ENCODE assay signal across 2 cellular contexts in genomic region chr4:1222938-1223690, GRCh38.
A peak's percentile ranks its signal among the peaks of the same experiment; 100 is the strongest.
TF ChIP-seq lines count a peak whose summit lies in the region.

No MANE protein-coding gene starts in this region.

TF ChIP-seq in HepG2, 621 proteins besides CTCF, POLR2A, EP300 and RAD21:
- TF ChIP-seq STAT6 (CRISPR knock-in tag; IDR thresholded peaks at IDR 0.05; ENCODE audit: borderline replicate concordance) (no peak), PRMT3 (CRISPR knock-in tag; IDR thresholded peaks at IDR 0.05; ENCODE audit: borderline replicate concordance, low read depth) (no peak), FOXP4 (CRISPR knock-in tag; IDR thresholded peaks at IDR 0.05) (no peak), AGO2 (optimal IDR thresholded peaks at IDR 0.05; ENCODE audit: low read depth, low read length) (peak; percentile 49), XBP1 (CRISPR knock-in tag; IDR thresholded peaks at IDR 0.05) (no peak), RFXANK (CRISPR knock-in tag; IDR thresholded peaks at IDR 0.05) (no peak), ARHGAP35 (CRISPR knock-in tag; IDR thresholded peaks at IDR 0.05; ENCODE audit: borderline replicate concordance) (no peak), ZNF431 (CRISPR knock-in tag; IDR thresholded peaks at IDR 0.05; ENCODE audit: borderline replicate concordance, low read depth) (no peak), NFKBIZ (CRISPR knock-in tag; IDR thresholded peaks at IDR 0.05) (no peak)

TF ChIP-seq in K562, 482 proteins besides CTCF, POLR2A, EP300 and RAD21:
- TF ChIP-seq KLF10 (CRISPR knock-in tag; IDR thresholded peaks at IDR 0.05) (no peak), DPF2 (IDR thresholded peaks at IDR 0.05) (no peak), MCM7 (IDR thresholded peaks at IDR 0.05) (no peak), ZFP30 (CRISPR knock-in tag; IDR thresholded peaks at IDR 0.05; ENCODE audit: borderline replicate concordance) (no peak), RBM22 (IDR thresholded peaks at IDR 0.05; ENCODE audit: low read depth, low read length, poor library complexity, severe bottlenecking) (peak; percentile 7), ZNF561 (CRISPR knock-in tag; conservative IDR thresholded peaks at IDR 0.05) (no peak), PHF8 (IDR thresholded peaks at IDR 0.05; ENCODE audit: borderline replicate concordance, low read length) (no peak), BMI1 (IDR thresholded peaks at IDR 0.05; ENCODE audit: low read length) (no peak), ILF3 (IDR thresholded peaks at IDR 0.05; ENCODE audit: borderline replicate concordance) (no peak), CEBPB (tag; IDR thresholded peaks at IDR 0.05) (no peak), ZNF174 (CRISPR knock-in tag; IDR thresholded peaks at IDR 0.05) (no peak), NFYB (IDR thresholded peaks at IDR 0.05; ENCODE audit: extremely low read depth, insufficient read length) (no peak), USF1 (CRISPR knock-in tag; IDR thresholded peaks at IDR 0.05) (no peak), POLR2G (IDR thresholded peaks at IDR 0.05; ENCODE audit: low read depth, low read length) (0 out of 2 replicates have a peak, but pooled peaks have one; percentile 11), MITF (IDR thresholded peaks at IDR 0.05) (no peak)
